8 cellular contexts compared by ENCODE assay signal in the genomic region with DNA sequence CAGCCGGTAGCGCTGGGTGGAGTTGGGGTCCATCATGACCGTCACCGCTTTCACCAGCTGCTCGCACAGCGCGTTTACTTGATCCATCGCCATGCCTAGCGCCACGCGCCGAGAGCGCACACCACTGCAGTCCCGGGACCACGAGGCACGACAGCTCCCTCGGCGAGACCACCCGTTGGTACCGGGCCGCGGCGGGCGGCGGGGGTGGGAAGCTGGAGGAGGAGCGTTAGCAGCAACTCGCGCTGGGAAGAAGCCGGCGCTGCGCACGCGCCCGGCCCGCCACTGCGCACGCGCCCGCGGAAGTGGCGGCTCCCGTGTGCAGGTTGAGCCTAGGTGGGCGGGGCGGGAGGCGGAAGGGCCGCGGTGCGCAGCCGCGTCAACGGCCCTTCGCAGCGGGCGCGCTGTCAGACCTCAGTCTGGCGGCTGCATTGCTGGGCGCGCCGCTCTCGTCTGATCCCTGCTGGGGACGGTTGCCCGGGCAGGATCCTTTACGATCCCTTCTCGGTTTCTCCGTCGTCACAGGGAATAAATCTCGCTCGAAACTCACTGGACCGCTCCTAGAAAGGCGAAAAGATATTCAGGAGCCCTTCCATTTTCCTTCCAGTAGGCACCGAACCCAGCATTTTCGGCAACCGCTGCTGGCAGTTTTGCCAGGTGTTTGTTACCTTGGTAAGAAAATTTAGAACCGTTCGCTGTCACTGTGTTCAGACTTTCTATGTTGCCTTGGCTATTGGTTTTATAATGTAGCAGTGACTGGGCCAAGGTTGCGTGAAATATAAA. TPM values are rescaled to one million over a fixed set of nuclear protein-coding genes. Genes with fewer than 3 reads are reported as not detected.
DNase-seq lines count a peak whose midpoint lies in the region; ATAC-seq and TF ChIP-seq lines count a peak whose summit lies in the region.

A gene (plus strand): TSS at position 414 of the 780 bp plus-strand sequence. CDS start 6,135 bp downstream, outside the sequence.
A gene (minus strand): TSS at position 267 of the 780 bp plus-strand sequence. CDS start 174 bp downstream, at position 93.

- peak within 1 kb of the TSS; percentile 77 for H3K27ac ChIP-seq in caudate nucleus (ENCODE audit: low read depth, low read length)

- H3K27ac Mint-ChIP-seq in activated B cell treated with CpG ODN at 0.5 μM for 24 hours (peak within 1 kb of the TSS; percentile 86), immature natural killer cell (peak within 1 kb of the TSS; percentile 94 to 98 (median 96))

- no peaks in the 10 kb centered on the region for H3K9me3 Mint-ChIP-seq in activated B cell treated with CpG ODN at 0.5 μM for 24 hours
- no peaks in the 10 kb centered on the region for H3K9me3 Mint-ChIP-seq in immature natural killer cell

- POLR2A ChIA-PET in activated B cell treated with CpG ODN at 0.5 μM for 24 hours (lab: Charles Lee): interaction anchor here (0.8 to 1.2 kb wide), 6 partner anchors 53 to 696 kb away, joined by 3 to 8 read pairs (median 4); a partner anchor contains a TSS

- DNase-seq in AG08396 (ENCODE audit: low spot score) (peak; percentile 99), NCI-H345 (lab: John Stamatoyannopoulos, UW) (peak; percentile 95), activated B cell treated with CpG ODN at 0.5 μM for 24 hours (peak; percentile 91), caudate nucleus (lab: John Stamatoyannopoulos, UW) (peak in 59 of 61 donors; percentile 31 to 92 (median 78)), immature natural killer cell (peak; percentile 91 to 94 (median 92)), smooth muscle cell of the brain vasculature (ENCODE audit: low read depth, low spot score) (peak; percentile 72)

- CTCF ChIA-PET in activated B cell treated with CpG ODN at 0.5 μM for 24 hours (lab: Charles Lee): interaction anchor here (0.6 to 1.5 kb wide), 2 partner anchors 15 to 24 kb away, joined by 3 to 4 read pairs; no protein-coding TSS in a partner anchor

- no peaks in the 10 kb centered on the region for H3K27me3 Mint-ChIP-seq in activated B cell treated with CpG ODN at 0.5 μM for 24 hours
- peaks cover 0 to 6% (median 0%) of the 10 kb centered on the region in 3 donors for H3K27me3 Mint-ChIP-seq in immature natural killer cell (ENCODE audit: low read depth in 3 of 3)

- H3K4me3 Mint-ChIP-seq in activated B cell treated with CpG ODN at 0.5 μM for 24 hours (peak within 1 kb of the TSS; percentile 97), immature natural killer cell (peak within 1 kb of the TSS; percentile 90 to 98 (median 91))

- ATAC-seq in GM19023 (IDR thresholded peaks at IDR 0.05; ENCODE audit: unreplicated experiment): peak; percentile 80
- peak; percentile 88 for ATAC-seq in HG03196 (IDR thresholded peaks at IDR 0.05; ENCODE audit: unreplicated experiment)
- ATAC-seq in activated B cell treated with CpG ODN at 0.5 μM for 24 hours (ENCODE audit: low read depth): peak; percentile 94

- intact Hi-C loops in activated B cell treated with CpG ODN at 0.5 μM for 24 hours (cut with micrococcal nuclease): loop anchor here (1.0 to 10.0 kb wide), 9 partner anchors 53 to 1013 kb away; a partner anchor contains a TSS

- no peak for TF ChIP-seq CTCF in activated B cell treated with CpG ODN at 0.5 μM for 24 hours (IDR thresholded peaks at IDR 0.05)

- peaks cover 38% of the 10 kb centered on the region for H3K4me1 Mint-ChIP-seq in activated B cell treated with CpG ODN at 0.5 μM for 24 hours
- peaks cover 26 to 44% of the 10 kb centered on the region in 2 donors for H3K4me1 Mint-ChIP-seq in immature natural killer cell

- H3K36me3 Mint-ChIP-seq in activated B cell treated with CpG ODN at 0.5 μM for 24 hours (ENCODE audit: low read depth): peaks cover 39% of the 10 kb centered on the region
- peaks cover 4 to 9% (median 8%) of the 10 kb centered on the region in 3 donors for H3K36me3 Mint-ChIP-seq in immature natural killer cell

RNA-seq across cellular contexts. Expression of the first gene that starts in this region (rescaled TPM):
- total RNA-seq in activated B cell treated with CpG ODN at 0.5 μM for 24 hours: 23.3 and 26.5 TPM in 2 replicates
- 10 to 100 TPM in 1 of 3 donors, 1 to 10 TPM in 1, not detected in 1; 3.9 to 16.8 TPM for polyA plus RNA-seq in immature natural killer cell

RNA-seq across cellular contexts. Expression of the second gene that starts in this region (rescaled TPM):
- total RNA-seq in activated B cell treated with CpG ODN at 0.5 μM for 24 hours: 54.4 and 59.4 TPM in 2 replicates
- polyA plus RNA-seq in immature natural killer cell: 10 to 100 TPM in 1 of 3 donors, 1 to 10 TPM in 2; 5.4 to 14.1 (median 9.1) TPM

Comparison
In these comparisons a context has a peak if more than half of its experiments do, and no peak if none do; other contexts are left out.
1. Peak in every context shown above with its lines: DNase-seq, ATAC-seq and H3K27ac ChIP-seq.